ENCODE assay signal across 38 cellular contexts in the genomic region with DNA sequence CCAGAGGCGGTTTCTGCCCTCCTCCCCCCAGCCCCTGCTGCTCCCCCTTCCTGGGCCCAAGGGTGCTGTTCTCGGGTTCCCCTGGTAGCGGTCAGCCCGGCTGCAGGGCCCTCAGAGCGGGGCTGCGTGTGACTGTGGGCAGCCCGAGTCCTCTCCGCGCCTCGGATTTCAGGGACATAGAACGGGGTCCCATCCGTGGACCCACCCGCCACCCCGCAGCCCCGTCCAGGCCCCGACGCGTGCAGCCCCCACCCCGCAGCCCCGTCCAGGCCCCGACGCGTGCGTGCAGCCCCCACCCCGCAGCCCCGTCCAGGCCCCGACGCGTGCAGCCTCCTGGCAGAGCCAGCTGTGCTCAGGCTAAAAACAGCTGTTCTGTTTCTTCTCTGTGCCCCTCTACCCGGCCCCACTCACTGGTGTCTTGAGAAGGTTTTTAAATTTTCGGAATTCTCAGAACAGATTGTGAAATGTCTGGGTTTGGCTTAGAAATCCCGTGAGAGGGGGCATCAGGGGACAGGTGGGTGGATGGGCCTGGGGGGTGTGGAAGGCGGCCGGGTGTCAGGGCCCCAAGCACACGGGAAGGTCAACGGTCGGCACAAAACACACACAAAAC. TPM values are rescaled to one million over a fixed set of nuclear protein-coding genes. Genes with fewer than 3 reads are reported as not detected.
DNase-seq lines count a peak whose midpoint lies in the region; ATAC-seq and TF ChIP-seq lines count a peak whose summit lies in the region.
"Had no signal": no experiment of that assay in that cellular context is flagged by ENCODE, and none has a peak within 500 bp of the region (broad histone marks: within the 10 kb centered on the region; RNA-seq: fewer than 3 reads in every experiment).

No MANE protein-coding gene starts in this region.

- TF ChIP-seq EP300 in upper lobe of left lung (IDR thresholded peaks at IDR 0.05) (no peak), esophagus muscularis mucosa (IDR thresholded peaks at IDR 0.05) (no peak)

- no peak overlapping the region for H3K4ac ChIP-seq in mesenchymal stem cell (ENCODE audit: low read depth in 1 of 2, low read length in 2 of 2)

- peak; percentile 73 to 80 for ATAC-seq in right cardiac atrium
- peak; percentile 52 to 71 for ATAC-seq in upper lobe of left lung (ENCODE audit: low FRiP score in 2 of 2)
- ATAC-seq: naive thymus-derived CD8-positive, alpha-beta T cell; pancreas had no signal

- TF ChIP-seq CTCF in right atrium auricular region (IDR thresholded peaks at IDR 0.05) = no peak
- TF ChIP-seq CTCF in upper lobe of left lung (IDR thresholded peaks at IDR 0.05) = no peak
- no peak for TF ChIP-seq CTCF in esophagus muscularis mucosa (IDR thresholded peaks at IDR 0.05)

- H3K4me1 Mint-ChIP-seq in activated CD4-positive, alpha-beta memory T cell treated with anti-CD3 and anti-CD28 coated beads for 36 hours (ENCODE audit: low read depth) = peaks cover 3% of the 10 kb centered on the region
- H3K4me1 Mint-ChIP-seq: activated B cell treated with CpG ODN at 0.5 μM for 24 hours; activated CD4-positive, alpha-beta T cell treated with anti-CD3 and anti-CD28 coated beads, Interleukin-2, amount 10 ng/mL, durations not matched to agents 7 days and 5 days; mesothelial cell of epicardium had no signal

- no peak overlapping the region for H4K91ac ChIP-seq in mesenchymal stem cell (ENCODE audit: low read length)

- H2AK5ac ChIP-seq in mesenchymal stem cell (ENCODE audit: low read length, severe bottlenecking) = no peak overlapping the region

- H3K9ac ChIP-seq in adipocyte (ENCODE audit: low read length) (no peak overlapping the region), mesenchymal stem cell (ENCODE audit: low read length) (no peak overlapping the region)

- H3K4me3 Mint-ChIP-seq in activated CD4-positive, alpha-beta memory T cell treated with anti-CD3 and anti-CD28 coated beads for 36 hours = no peak overlapping the region
- H3K4me3 Mint-ChIP-seq: activated B cell treated with CpG ODN at 0.5 μM for 24 hours; activated CD4-positive, alpha-beta T cell treated with anti-CD3 and anti-CD28 coated beads, Interleukin-2, amount 10 ng/mL, durations not matched to agents 7 days and 5 days; CD4-positive, alpha-beta T cell; HFFc6; mesothelial cell of epicardium; naive thymus-derived CD8-positive, alpha-beta T cell had no signal

- DNase-seq in right cardiac atrium (peak in 1 of 3 donors; percentile 34), right atrium auricular region (ENCODE audit: low spot score) (no peak), adipocyte (ENCODE audit: low read depth) (peak; percentile 68), mesenchymal stem cell (no peak), upper lobe of left lung (no peak), NCI-H69 (lab: John Stamatoyannopoulos, UW) (no peak), esophagus muscularis mucosa (ENCODE audit: extremely low spot score) (no peak)
- no peak for DNase-seq in activated CD4-positive, alpha-beta memory T cell treated with anti-CD3 and anti-CD28 coated beads for 36 hours
- DNase-seq: activated B cell treated with CpG ODN at 0.5 μM for 24 hours; activated CD4-positive, alpha-beta T cell treated with anti-CD3 and anti-CD28 coated beads, Interleukin-2, amount 10 ng/mL, durations not matched to agents 7 days and 5 days; activated gamma-delta T cell treated with Interleukin-2 at 50 U/mL for 16 hours; activated T-cell treated with anti-CD3 and anti-CD28 coated beads, Interleukin-2, amount 50 U/mL, for 48 hours; CD4-positive, alpha-beta T cell; colonic mucosa; effector CD4-positive, alpha-beta T cell; EL; head of caudate nucleus; HFFc6; islet precursor cell; KG1; MG63; naive thymus-derived CD8-positive, alpha-beta T cell; NCI-H1436; NCI-H2081 treated with DMSO at 0.1 percent for 48 hours; NCI-H226; NCI-H774; stimulated activated naive CD4-positive, alpha-beta T cell treated with Interleukin-2 at 50 U/mL for 16 hours; testis had no signal

- H3K36me3 ChIP-seq in right atrium auricular region (no peaks in the 10 kb centered on the region), adipocyte (ENCODE audit: control insufficient read depth, insufficient read depth, low read length, severe bottlenecking) (no peaks in the 10 kb centered on the region), mesenchymal stem cell (ENCODE audit: control insufficient read depth in 1 of 2, insufficient read depth in 2 of 2, low read depth in 1 of 2, low read length in 2 of 2) (no peaks in the 10 kb centered on the region), upper lobe of left lung (no peaks in the 10 kb centered on the region), esophagus muscularis mucosa (no peaks in the 10 kb centered on the region)
- H3K36me3 ChIP-seq: colonic mucosa, MG63, pancreas, vagina had no signal

- WGBS in right cardiac atrium = 69% methylated on average over 37 of the region's 37 CpGs
- WGBS in mesenchymal stem cell = 88% methylated on average over 29 of the region's 37 CpGs
- 60 to 62% methylated on average over 19 to 30 of the region's 37 CpGs for WGBS in upper lobe of left lung, 2 donors
- 36% methylated on average over 18 of the region's 37 CpGs for WGBS in esophagus muscularis mucosa

- H3K27ac ChIP-seq in right cardiac atrium (ENCODE audit: low read length) (no peak overlapping the region), right atrium auricular region (no peak overlapping the region), mesenchymal stem cell (ENCODE audit: low read length, poor library complexity, severe bottlenecking) (no peak overlapping the region), upper lobe of left lung (no peak overlapping the region), esophagus muscularis mucosa (replicated peaks in 1 of 4) (no peak overlapping the region)
- H3K27ac ChIP-seq: colonic mucosa, pancreas, testis, vagina had no signal

- no peaks in the 10 kb centered on the region for H3K27me3 ChIP-seq in right cardiac atrium (ENCODE audit: control insufficient read depth, insufficient read depth)
- H3K27me3 ChIP-seq in right atrium auricular region = no peaks in the 10 kb centered on the region
- peaks cover 12% of the 10 kb centered on the region for H3K27me3 ChIP-seq in adipocyte (replicated peaks; ENCODE audit: control insufficient read depth, insufficient read depth, low read length)
- H3K27me3 ChIP-seq in mesenchymal stem cell (ENCODE audit: control insufficient read depth in 1 of 2, insufficient read depth in 1 of 2, low read length in 2 of 2) = peaks cover 0 to 40% of the 10 kb centered on the region in 2 experiments
- peaks cover 0 to 4% (median 0%) of the 10 kb centered on the region in 4 donors for H3K27me3 ChIP-seq in upper lobe of left lung
- H3K27me3 ChIP-seq in esophagus muscularis mucosa = peaks cover 0 to 80% (median 3%) of the 10 kb centered on the region in 4 donors
- H3K27me3 ChIP-seq: MG63, pancreas, testis, vagina had no signal

- no peak overlapping the region for H2BK12ac ChIP-seq in mesenchymal stem cell (ENCODE audit: low read length in 2 of 2)

- no peak overlapping the region for H2BK15ac ChIP-seq in mesenchymal stem cell (ENCODE audit: low read depth, poor library complexity, severe bottlenecking)

- H3K36me3 Mint-ChIP-seq in activated CD4-positive, alpha-beta memory T cell treated with anti-CD3 and anti-CD28 coated beads for 36 hours = no peaks in the 10 kb centered on the region
- H3K36me3 Mint-ChIP-seq: mesothelial cell of epicardium had no signal

- H3K18ac ChIP-seq in mesenchymal stem cell (ENCODE audit: low read depth in 1 of 2, low read length in 2 of 2) = no peak overlapping the region

- H3K9me3 ChIP-seq in right cardiac atrium (ENCODE audit: control insufficient read depth, low read length) = no peaks in the 10 kb centered on the region
- H3K9me3 ChIP-seq in right atrium auricular region = no peaks in the 10 kb centered on the region
- H3K9me3 ChIP-seq in adipocyte (ENCODE audit: control insufficient read depth, low read length) = no peaks in the 10 kb centered on the region
- H3K9me3 ChIP-seq in mesenchymal stem cell (ENCODE audit: control insufficient read depth, low read length) = no peaks in the 10 kb centered on the region
- no peaks in the 10 kb centered on the region for H3K9me3 ChIP-seq in upper lobe of left lung
- H3K9me3 ChIP-seq in esophagus muscularis mucosa = no peaks in the 10 kb centered on the region
- H3K9me3 ChIP-seq: colonic mucosa, MG63, pancreas, testis, vagina had no signal

- POLR2A ChIA-PET in activated CD4-positive, alpha-beta memory T cell treated with anti-CD3 and anti-CD28 coated beads for 36 hours (lab: Charles Lee) = no interaction called here

- CTCF ChIA-PET in activated CD4-positive, alpha-beta memory T cell treated with anti-CD3 and anti-CD28 coated beads for 36 hours (lab: Charles Lee) = no interaction called here

- no peak overlapping the region for H3K4me2 ChIP-seq in mesenchymal stem cell (ENCODE audit: low read length, poor library complexity, severe bottlenecking)
- H3K4me2 ChIP-seq: smooth muscle cell had no signal

- H2BK5ac ChIP-seq in mesenchymal stem cell (ENCODE audit: low read depth, low read length, poor library complexity, severe bottlenecking) = peak overlapping the region; percentile 25

- H3K4me3 ChIP-seq in right cardiac atrium (ENCODE audit: low read length) (no peak overlapping the region), right atrium auricular region (no peak overlapping the region), adipocyte (ENCODE audit: low read length) (no peak overlapping the region), mesenchymal stem cell (ENCODE audit: insufficient read depth in 1 of 2, low read depth in 1 of 2, low read length in 2 of 2) (no peak overlapping the region), upper lobe of left lung (no peak overlapping the region), esophagus muscularis mucosa (no peak overlapping the region)
- H3K4me3 ChIP-seq: colonic mucosa, MG63, pancreas, smooth muscle cell, testis, vagina had no signal

- H3K9me3 Mint-ChIP-seq in activated CD4-positive, alpha-beta memory T cell treated with anti-CD3 and anti-CD28 coated beads for 36 hours = no peaks in the 10 kb centered on the region
- H3K9me3 Mint-ChIP-seq: activated B cell treated with CpG ODN at 0.5 μM for 24 hours; activated CD4-positive, alpha-beta T cell treated with anti-CD3 and anti-CD28 coated beads, Interleukin-2, amount 10 ng/mL, durations not matched to agents 7 days and 5 days; CD4-positive, alpha-beta T cell; HFFc6; mesothelial cell of epicardium; naive thymus-derived CD8-positive, alpha-beta T cell had no signal

- no peak overlapping the region for H4K8ac ChIP-seq in mesenchymal stem cell (ENCODE audit: low read length)

- TF ChIP-seq POLR2A in upper lobe of left lung (IDR thresholded peaks at IDR 0.05) (no peak), esophagus muscularis mucosa (IDR thresholded peaks at IDR 0.05; ENCODE audit: low read depth) (no peak)

- intact Hi-C loops in right cardiac atrium (cut with DNase I) (no loop called here), esophagus muscularis mucosa (cut with DNase I) (no loop called here)
- intact Hi-C loops in activated CD4-positive, alpha-beta memory T cell treated with anti-CD3 and anti-CD28 coated beads for 36 hours (cut with micrococcal nuclease) = no loop called here

- H2BK120ac ChIP-seq in mesenchymal stem cell (ENCODE audit: low read depth, low read length) = no peak overlapping the region

- no peak overlapping the region for H3K27ac Mint-ChIP-seq in activated CD4-positive, alpha-beta memory T cell treated with anti-CD3 and anti-CD28 coated beads for 36 hours
- H3K27ac Mint-ChIP-seq: activated B cell treated with CpG ODN at 0.5 μM for 24 hours; activated CD4-positive, alpha-beta T cell treated with anti-CD3 and anti-CD28 coated beads, Interleukin-2, amount 10 ng/mL, durations not matched to agents 7 days and 5 days; CD4-positive, alpha-beta T cell; HFFc6; mesothelial cell of epicardium had no signal

- no peak overlapping the region for H3K23ac ChIP-seq in mesenchymal stem cell (ENCODE audit: low read length in 2 of 2)

- H3K14ac ChIP-seq in mesenchymal stem cell (ENCODE audit: low read length in 2 of 2) = no peak overlapping the region

- H3K79me1 ChIP-seq in mesenchymal stem cell (replicated peaks; ENCODE audit: low read length, poor library complexity, severe bottlenecking) = no peaks in the 10 kb centered on the region

- peaks cover 7% of the 10 kb centered on the region for H3K27me3 Mint-ChIP-seq in activated CD4-positive, alpha-beta memory T cell treated with anti-CD3 and anti-CD28 coated beads for 36 hours

- H3K4me1 ChIP-seq in right cardiac atrium (ENCODE audit: control insufficient read depth, insufficient read depth, low read length) (no peaks in the 10 kb centered on the region), right atrium auricular region (no peaks in the 10 kb centered on the region), adipocyte (ENCODE audit: control insufficient read depth, insufficient read depth, low read length) (peaks cover 2% of the 10 kb centered on the region), mesenchymal stem cell (ENCODE audit: control insufficient read depth, insufficient read depth, low read depth, low read length) (peaks cover 5% of the 10 kb centered on the region), upper lobe of left lung (peaks cover 0 to 6% (median 3%) of the 10 kb centered on the region in 4 donors), esophagus muscularis mucosa (no peaks in the 10 kb centered on the region)
- H3K4me1 ChIP-seq: colonic mucosa, pancreas, testis, vagina had no signal

- no peak overlapping the region for H2AFZ ChIP-seq in mesenchymal stem cell (ENCODE audit: low read depth, low read length)

RNA-seq across cellular contexts. Expression of a gene that starts 5.5 kb away (rescaled TPM):
- total RNA-seq in right cardiac atrium (not detected), right atrium auricular region (not detected), upper lobe of left lung (1 to 10 TPM in 2 of 6 donors, not detected in 4; 1.1 to 9.4 TPM), esophagus muscularis mucosa (1 to 10 TPM in 1 of 4 donors, not detected in 3; 1.2 TPM)
- not detected for polyA plus RNA-seq in right cardiac atrium
- 0.07 TPM for polyA plus RNA-seq in mesenchymal stem cell (2013, experiment 1 of 2)
- 0.04 TPM for polyA plus RNA-seq in mesenchymal stem cell (2013, experiment 2 of 2)
- not detected for total RNA-seq in activated CD4-positive, alpha-beta memory T cell treated with anti-CD3 and anti-CD28 coated beads for 36 hours
- total RNA-seq: activated B cell treated with CpG ODN at 0.5 μM for 24 hours; activated CD4-positive, alpha-beta T cell treated with anti-CD3 and anti-CD28 coated beads, Interleukin-2, amount 10 ng/mL, durations not matched to agents 7 days and 5 days; CD4-positive, alpha-beta T cell; colonic mucosa; HFFc6; mesothelial cell of epicardium; naive thymus-derived CD8-positive, alpha-beta T cell; renal cortical epithelial cell; SK-MEL-5; smooth muscle cell; T-helper 1 cell treated with Interleukin-12 subunit alpha and Interleukin-12 subunit beta and Interleukin-4 antibody, amounts not matched to agents 30 ng/mL and 1 ng/mL, for 36 hours; vagina had no signal
- polyA plus RNA-seq: naive thymus-derived CD8-positive, alpha-beta T cell; smooth muscle cell had no signal

RNA-seq across cellular contexts. Expression of a gene that starts 7.7 kb away (rescaled TPM):
- total RNA-seq in right cardiac atrium (not detected), right atrium auricular region (not detected), upper lobe of left lung (10 to 100 TPM in 1 of 6 donors, 1 to 10 TPM in 5; 2.0 to 13.6 (median 5.3) TPM), esophagus muscularis mucosa (1 to 10 TPM in 1 of 4 donors, under 1 TPM in 1, not detected in 2; 0.40 to 1.3 TPM)
- 0.11 TPM for polyA plus RNA-seq in right cardiac atrium
- polyA plus RNA-seq in mesenchymal stem cell (2013, experiment 1 of 2) = 0.15 TPM
- 0.05 TPM for polyA plus RNA-seq in mesenchymal stem cell (2013, experiment 2 of 2)
- not detected for total RNA-seq in activated CD4-positive, alpha-beta memory T cell treated with anti-CD3 and anti-CD28 coated beads for 36 hours
- total RNA-seq: A172; activated CD4-positive, alpha-beta T cell treated with anti-CD3 and anti-CD28 coated beads, Interleukin-2, amount 10 ng/mL, durations not matched to agents 7 days and 5 days; HFFc6; pancreas; renal cortical epithelial cell; SK-MEL-5; T-helper 1 cell treated with Interleukin-12 subunit alpha and Interleukin-12 subunit beta and Interleukin-4 antibody, amounts not matched to agents 30 ng/mL and 1 ng/mL, for 36 hours; vagina had no signal
- polyA plus RNA-seq: naive thymus-derived CD8-positive, alpha-beta T cell had no signal

RNA-seq across cellular contexts. Expression of a gene that starts 13.6 kb away (rescaled TPM):
- total RNA-seq in right cardiac atrium = not detected
- polyA plus RNA-seq in right cardiac atrium = 0.05 TPM
- total RNA-seq in right atrium auricular region = not detected
- 3.2 TPM for polyA plus RNA-seq in mesenchymal stem cell (2013, experiment 1 of 2)
- 2.9 TPM for polyA plus RNA-seq in mesenchymal stem cell (2013, experiment 2 of 2)
- 10 to 100 TPM in 1 of 6 donors, 1 to 10 TPM in 4, under 1 TPM in 1; 0.63 to 14.2 (median 5.6) TPM for total RNA-seq in upper lobe of left lung
- total RNA-seq in activated CD4-positive, alpha-beta memory T cell treated with anti-CD3 and anti-CD28 coated beads for 36 hours = not detected
- total RNA-seq in esophagus muscularis mucosa = not detected
- total RNA-seq: activated B cell treated with CpG ODN at 0.5 μM for 24 hours; activated CD4-positive, alpha-beta T cell treated with anti-CD3 and anti-CD28 coated beads, Interleukin-2, amount 10 ng/mL, durations not matched to agents 7 days and 5 days; cardiac septum; CD4-positive, alpha-beta T cell; lower leg skin; naive thymus-derived CD8-positive, alpha-beta T cell; T-helper 1 cell treated with Interleukin-12 subunit alpha and Interleukin-12 subunit beta and Interleukin-4 antibody, amounts not matched to agents 30 ng/mL and 1 ng/mL, for 36 hours; vagina had no signal
- polyA plus RNA-seq: naive thymus-derived CD8-positive, alpha-beta T cell had no signal

RNA-seq across cellular contexts. Expression of a gene that starts 16.8 kb away (rescaled TPM):
- total RNA-seq in right cardiac atrium = 1 to 10 TPM in 3 of 4 donors, under 1 TPM in 1; 0.85 to 2.6 (median 1.9) TPM
- 3.4 TPM for polyA plus RNA-seq in right cardiac atrium
- total RNA-seq in right atrium auricular region = under 1 TPM; 0.67 to 0.83 TPM
- not detected for polyA plus RNA-seq in mesenchymal stem cell (2013, experiment 1 of 2)
- 0.11 TPM for polyA plus RNA-seq in mesenchymal stem cell (2013, experiment 2 of 2)
- total RNA-seq in upper lobe of left lung = 10 to 100 TPM in 1 of 6 donors, 1 to 10 TPM in 2, under 1 TPM in 2, not detected in 1; 0.69 to 11.9 (median 1.3) TPM
- total RNA-seq in activated CD4-positive, alpha-beta memory T cell treated with anti-CD3 and anti-CD28 coated beads for 36 hours = not detected
- 1 to 10 TPM in 3 of 4 donors, under 1 TPM in 1; 0.45 to 3.3 (median 1.6) TPM for total RNA-seq in esophagus muscularis mucosa
- total RNA-seq: A172; activated B cell treated with CpG ODN at 0.5 μM for 24 hours; activated CD4-positive, alpha-beta T cell treated with anti-CD3 and anti-CD28 coated beads, Interleukin-2, amount 10 ng/mL, durations not matched to agents 7 days and 5 days; CD4-positive, alpha-beta T cell; colonic mucosa; mesothelial cell of epicardium; naive thymus-derived CD8-positive, alpha-beta T cell; renal cortical epithelial cell; SK-MEL-5; smooth muscle cell; T-helper 1 cell treated with Interleukin-12 subunit alpha and Interleukin-12 subunit beta and Interleukin-4 antibody, amounts not matched to agents 30 ng/mL and 1 ng/mL, for 36 hours; vagina had no signal
- polyA plus RNA-seq: naive thymus-derived CD8-positive, alpha-beta T cell; smooth muscle cell had no signal

RNA-seq across cellular contexts. Expression of a gene that starts 24.2 kb away (rescaled TPM):
- total RNA-seq in right cardiac atrium (100 to 1,000 TPM; 221 to 590 (median 310) TPM), right atrium auricular region (100 to 1,000 TPM; 133 to 652 TPM), upper lobe of left lung (100 to 1,000 TPM; 101 to 393 (median 259) TPM), esophagus muscularis mucosa (1,000 to 10,000 TPM in 1 of 4 donors, 100 to 1,000 TPM in 3; 298 to 1,068 (median 643) TPM)
- polyA plus RNA-seq in right cardiac atrium = 869 TPM
- 0.30 TPM for polyA plus RNA-seq in mesenchymal stem cell (2013, experiment 1 of 2)
- 0.51 TPM for polyA plus RNA-seq in mesenchymal stem cell (2013, experiment 2 of 2)
- under 1 TPM; 0.40 to 0.63 TPM for total RNA-seq in activated CD4-positive, alpha-beta memory T cell treated with anti-CD3 and anti-CD28 coated beads for 36 hours
- total RNA-seq: activated B cell treated with CpG ODN at 0.5 μM for 24 hours, smooth muscle cell had no signal
